1 cellular context compared by ENCODE assay signal in genomic region chr20:34876161-34877001, GRCh38.
TF ChIP-seq lines count a peak whose summit lies in the region.

TSS of gene ACSS2 (plus strand) at chr20:34876612. CDS start at chr20:34876646, 34 bp downstream.

TF ChIP-seq in GM12878, 131 proteins besides CTCF, POLR2A, EP300 and RAD21 (continued from another document and continues in another):
- TF ChIP-seq CREB1 (IDR thresholded peaks at IDR 0.05; ENCODE audit: low read depth) (peak; percentile 84), RBBP5 (conservative IDR thresholded peaks at IDR 0.05) (no peak), LARP7 (IDR thresholded peaks at IDR 0.05) (peak; percentile 43; the same call in 1 of the 2 replicates), GATAD2B (conservative IDR thresholded peaks at IDR 0.05; ENCODE audit: low read depth) (peak; percentile 75), RAD51 (IDR thresholded peaks at IDR 0.05) (no peak), POLR2AphosphoS5 (IDR thresholded peaks at IDR 0.05; ENCODE audit: low read length) (no peak), GABPA (IDR thresholded peaks at IDR 0.05; ENCODE audit: low read depth) (no peak), ZSCAN29 (IDR thresholded peaks at IDR 0.05) (no peak), REST (IDR thresholded peaks at IDR 0.05; ENCODE audit: low read depth, low read length) (no peak), USF2 (IDR thresholded peaks at IDR 0.05; ENCODE audit: borderline replicate concordance, low read depth, low read length) (no peak), RELB (IDR thresholded peaks at IDR 0.05; ENCODE audit: low read depth) (no peak), FOXM1 (IDR thresholded peaks at IDR 0.05; ENCODE audit: low read depth, low read length) (no peak), NKRF (conservative IDR thresholded peaks at IDR 0.05) (0 out of 2 replicates have a peak, but pooled peaks have one; percentile 52), ZBED1 (IDR thresholded peaks at IDR 0.05; ENCODE audit: borderline replicate concordance) (no peak), SRF (IDR thresholded peaks at IDR 0.05; ENCODE audit: low read depth in 2 of 2, low read length in 2 of 2) (0 out of 4 replicates have a peak, but pooled peaks of 1 of the 2 experiments have one; percentile 8), ESRRA (IDR thresholded peaks at IDR 0.05; ENCODE audit: low read length) (no peak), SREBF1 (IDR thresholded peaks at IDR 0.05; ENCODE audit: low read length) (no peak), BCL11A (IDR thresholded peaks at IDR 0.05; ENCODE audit: low read depth, low read length) (no peak), NBN (IDR thresholded peaks at IDR 0.05) (peak; percentile 55; the same call in 1 of the 2 replicates), NR2C2 (IDR thresholded peaks at IDR 0.05; ENCODE audit: borderline replicate concordance, control insufficient read depth, insufficient read length, low read depth) (no peak), E4F1 (IDR thresholded peaks at IDR 0.05; ENCODE audit: borderline replicate concordance, partially characterized antibody) (no peak), SUPT20H (IDR thresholded peaks at IDR 0.05; ENCODE audit: borderline replicate concordance, control insufficient read depth, low read depth, low read length) (no peak), JUNB (IDR thresholded peaks at IDR 0.05) (no peak), ATF2 (IDR thresholded peaks at IDR 0.05; ENCODE audit: low read length) (no peak), CBX5 (IDR thresholded peaks at IDR 0.05; ENCODE audit: low read depth) (no peak), ATF3 (IDR thresholded peaks at IDR 0.05; ENCODE audit: borderline replicate concordance, extremely low read depth, low read depth, low read length) (no peak), SREBF2 (IDR thresholded peaks at IDR 0.05; ENCODE audit: low read length) (no peak), FOXK2 (IDR thresholded peaks at IDR 0.05) (no peak), IKZF1 (conservative IDR thresholded peaks at IDR 0.05) (peak; percentile 73), ZBTB4 (CRISPR knock-in tag; IDR thresholded peaks at IDR 0.05) (no peak), E2F4 (IDR thresholded peaks at IDR 0.05; ENCODE audit: low read depth, low read length) (no peak), BRCA1 (IDR thresholded peaks at IDR 0.05; ENCODE audit: low read depth, low read length) (no peak), ZZZ3 (IDR thresholded peaks at IDR 0.05; ENCODE audit: control insufficient read depth, insufficient read length, low read depth) (no peak), MTA2 (IDR thresholded peaks at IDR 0.05; ENCODE audit: low read depth) (no peak), SP1 (IDR thresholded peaks at IDR 0.05; ENCODE audit: low read depth, low read length) (peak; percentile 51), RUNX3 (IDR thresholded peaks at IDR 0.05; ENCODE audit: low read length) (peak; percentile 82), CREM (IDR thresholded peaks at IDR 0.05; ENCODE audit: low read depth) (peak; percentile 2; the same call in 1 of the 2 replicates), RB1 (IDR thresholded peaks at IDR 0.05; ENCODE audit: borderline replicate concordance) (0 out of 2 replicates have a peak, but pooled peaks have one; percentile 37), BMI1 (IDR thresholded peaks at IDR 0.05; ENCODE audit: borderline replicate concordance) (no peak), ZBTB40 (IDR thresholded peaks at IDR 0.05; ENCODE audit: borderline replicate concordance) (no peak)
